9 cellular contexts compared by ENCODE assay signal in the genomic region with DNA sequence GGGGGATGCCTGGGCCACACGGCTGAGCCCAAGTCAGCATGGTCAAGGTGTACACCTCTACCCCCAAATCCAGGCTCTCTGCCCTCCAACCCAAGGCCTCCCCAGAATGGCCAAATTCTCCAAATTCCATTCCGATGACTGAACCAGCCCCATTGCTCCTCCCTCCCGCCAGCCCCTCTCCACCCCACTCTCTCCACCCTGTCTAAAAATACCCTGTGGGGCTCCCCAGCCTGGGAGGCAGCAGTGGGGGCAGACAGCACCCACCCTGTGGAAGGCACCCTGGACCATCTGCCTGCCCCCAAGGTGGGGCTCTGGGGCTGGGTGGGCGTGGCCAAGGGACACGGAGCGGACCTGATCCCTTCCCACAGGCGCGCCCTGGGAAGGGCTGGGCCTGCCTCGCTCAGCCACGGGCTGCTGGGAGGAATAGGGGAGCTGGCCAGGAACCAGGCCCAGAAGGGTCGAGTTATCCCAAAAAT. TPM values are rescaled to one million over a fixed set of nuclear protein-coding genes. Genes with fewer than 3 reads are reported as not detected.
DNase-seq lines count a peak whose midpoint lies in the region; ATAC-seq and TF ChIP-seq lines count a peak whose summit lies in the region.
"Had no signal": no experiment of that assay in that cellular context is flagged by ENCODE, and none has a peak within 500 bp of the region (broad histone marks: within the 10 kb centered on the region; RNA-seq: fewer than 3 reads in every experiment).

No MANE protein-coding gene starts in this region.

- TF ChIP-seq EP300 in transverse colon (IDR thresholded peaks at IDR 0.05; ENCODE audit: low read depth): no peak

- no peaks in the 10 kb centered on the region for H3K27me3 ChIP-seq in HUES6 (ENCODE audit: control insufficient read depth, insufficient read depth, low read length)
- no peaks in the 10 kb centered on the region for H3K27me3 ChIP-seq in liver (ENCODE audit: control insufficient read depth in 4 of 4, insufficient read depth in 4 of 4, low read length in 3 of 4)
- H3K27me3 ChIP-seq in transverse colon: no peaks in the 10 kb centered on the region

- DNase-seq in choroid plexus epithelial cell (ENCODE audit: low read depth) (peak; percentile 46), transverse colon (peak; percentile 77), NCI-H1694 treated with DMSO at 0.1 percent for 48 hours (lab: John Stamatoyannopoulos, UW) (no peak), substantia nigra (lab: John Stamatoyannopoulos, UW) (no peak)

- H3K9ac ChIP-seq in HUES6 (ENCODE audit: low read length) (peak overlapping the region; percentile 95), liver (ENCODE audit: low read depth in 1 of 2, low read length in 2 of 2) (no peak overlapping the region)

- H3K4me1 ChIP-seq in HUES6 (ENCODE audit: control insufficient read depth, insufficient read depth, low read length): peaks cover 51% of the 10 kb centered on the region
- H3K4me1 ChIP-seq in liver (ENCODE audit: control insufficient read depth in 4 of 4, insufficient read depth in 4 of 4, low read length in 3 of 4): peaks cover 0 to 11% (median 6%) of the 10 kb centered on the region in 4 donors
- H3K4me1 ChIP-seq in transverse colon: peaks cover 45 to 58% (median 55%) of the 10 kb centered on the region in 4 donors

- TF ChIP-seq RAD21 in liver (IDR thresholded peaks at IDR 0.05): no peak

- H3K4me3 ChIP-seq in HUES6 (ENCODE audit: low read depth, low read length): peak overlapping the region; percentile 41
- no peak overlapping the region for H3K4me3 ChIP-seq in choroid plexus epithelial cell (ENCODE audit: low read depth, low read length)
- no peak overlapping the region for H3K4me3 ChIP-seq in liver (ENCODE audit: low read depth in 1 of 3, low read length in 3 of 3)
- peak overlapping the region in 3 of 4 donors; percentile 19 to 37 (median 22) for H3K4me3 ChIP-seq in transverse colon

- TF ChIP-seq CTCF in choroid plexus epithelial cell (conservative IDR thresholded peaks at IDR 0.05; ENCODE audit: low read depth, low read length): no peak
- TF ChIP-seq CTCF in liver (IDR thresholded peaks at IDR 0.05; ENCODE audit: low read depth, low read length, missing input control): no peak
- no peak for TF ChIP-seq CTCF in transverse colon (IDR thresholded peaks at IDR 0.05)

- no peak for ATAC-seq in HG02938 (IDR thresholded peaks at IDR 0.05; ENCODE audit: unreplicated experiment)

- WGBS in liver: 77% methylated on average over 11 of the region's 11 CpGs
- 29% methylated on average over 11 of the region's 11 CpGs; no CpG with 5 or more reads in 1 of the 2 donors for whole genome bisulfite sequencing in transverse colon (ENCODE audit: low coverage in 1 of 2), 2 donors

- in situ Hi-C loops in transverse colon (cut with MboI; ENCODE audit: low pct_ligation_motif_present in 1 of 4, low pct_unique_long_range_greater_than_20kb in 1 of 4, low sequenced_read_pairs in 3 of 4): no loop called here

- H3K36me3 ChIP-seq in HUES6 (ENCODE audit: control insufficient read depth, insufficient read depth, low read length): peaks cover 23% of the 10 kb centered on the region
- H3K36me3 ChIP-seq in liver (ENCODE audit: control insufficient read depth in 4 of 4, insufficient read depth in 3 of 4, low read depth in 1 of 4, low read length in 3 of 4): peaks cover 0 to 4% (median 1%) of the 10 kb centered on the region in 4 donors
- H3K36me3 ChIP-seq in transverse colon: no peaks in the 10 kb centered on the region

- H3K9me3 ChIP-seq in HUES6 (ENCODE audit: control insufficient read depth, insufficient read depth, low read depth, low read length) (no peaks in the 10 kb centered on the region), liver (ENCODE audit: control insufficient read depth in 4 of 4, low read length in 3 of 4) (no peaks in the 10 kb centered on the region), transverse colon (no peaks in the 10 kb centered on the region)

- peak overlapping the region; percentile 98 for H3K27ac ChIP-seq in HUES6 (ENCODE audit: low read depth, low read length)
- H3K27ac ChIP-seq in liver (ENCODE audit: low read depth in 1 of 2, low read length in 2 of 2): peak overlapping the region; percentile 10 to 50
- H3K27ac ChIP-seq in transverse colon: peak overlapping the region; percentile 94 to 99 (median 98)
- H3K27ac ChIP-seq in substantia nigra (ENCODE audit: low read depth, low read length, poor library complexity, severe bottlenecking): no peak overlapping the region
- H3K27ac ChIP-seq: HL-60 had no signal

- intact Hi-C loops in transverse colon (cut with DNase I; ENCODE audit: low total_unique reads): no loop called here

- TF ChIP-seq POLR2A in transverse colon (IDR thresholded peaks at IDR 0.05): no peak

TF ChIP-seq in liver, 16 proteins besides CTCF, POLR2A, EP300 and RAD21:
- TF ChIP-seq FOXA1 (IDR thresholded peaks at IDR 0.05) (no peak), HNF4A (conservative IDR thresholded peaks at IDR 0.05) (no peak), YY1 (IDR thresholded peaks at IDR 0.05) (no peak), HNF4G (IDR thresholded peaks at IDR 0.05) (no peak), RXRA (IDR thresholded peaks at IDR 0.05) (no peak), GABPA (IDR thresholded peaks at IDR 0.05 in 1 of 2, conservative IDR thresholded peaks at IDR 0.05 in 1 of 2) (no peak), EGR1 (IDR thresholded peaks at IDR 0.05; ENCODE audit: low read depth in 2 of 2) (no peak), ZBTB33 (IDR thresholded peaks at IDR 0.05) (no peak), JUND (IDR thresholded peaks at IDR 0.05) (no peak), TAF1 (conservative IDR thresholded peaks at IDR 0.05) (no peak), NR2F2 (IDR thresholded peaks at IDR 0.05) (no peak)
- TF ChIP-seq, protein P1, sequence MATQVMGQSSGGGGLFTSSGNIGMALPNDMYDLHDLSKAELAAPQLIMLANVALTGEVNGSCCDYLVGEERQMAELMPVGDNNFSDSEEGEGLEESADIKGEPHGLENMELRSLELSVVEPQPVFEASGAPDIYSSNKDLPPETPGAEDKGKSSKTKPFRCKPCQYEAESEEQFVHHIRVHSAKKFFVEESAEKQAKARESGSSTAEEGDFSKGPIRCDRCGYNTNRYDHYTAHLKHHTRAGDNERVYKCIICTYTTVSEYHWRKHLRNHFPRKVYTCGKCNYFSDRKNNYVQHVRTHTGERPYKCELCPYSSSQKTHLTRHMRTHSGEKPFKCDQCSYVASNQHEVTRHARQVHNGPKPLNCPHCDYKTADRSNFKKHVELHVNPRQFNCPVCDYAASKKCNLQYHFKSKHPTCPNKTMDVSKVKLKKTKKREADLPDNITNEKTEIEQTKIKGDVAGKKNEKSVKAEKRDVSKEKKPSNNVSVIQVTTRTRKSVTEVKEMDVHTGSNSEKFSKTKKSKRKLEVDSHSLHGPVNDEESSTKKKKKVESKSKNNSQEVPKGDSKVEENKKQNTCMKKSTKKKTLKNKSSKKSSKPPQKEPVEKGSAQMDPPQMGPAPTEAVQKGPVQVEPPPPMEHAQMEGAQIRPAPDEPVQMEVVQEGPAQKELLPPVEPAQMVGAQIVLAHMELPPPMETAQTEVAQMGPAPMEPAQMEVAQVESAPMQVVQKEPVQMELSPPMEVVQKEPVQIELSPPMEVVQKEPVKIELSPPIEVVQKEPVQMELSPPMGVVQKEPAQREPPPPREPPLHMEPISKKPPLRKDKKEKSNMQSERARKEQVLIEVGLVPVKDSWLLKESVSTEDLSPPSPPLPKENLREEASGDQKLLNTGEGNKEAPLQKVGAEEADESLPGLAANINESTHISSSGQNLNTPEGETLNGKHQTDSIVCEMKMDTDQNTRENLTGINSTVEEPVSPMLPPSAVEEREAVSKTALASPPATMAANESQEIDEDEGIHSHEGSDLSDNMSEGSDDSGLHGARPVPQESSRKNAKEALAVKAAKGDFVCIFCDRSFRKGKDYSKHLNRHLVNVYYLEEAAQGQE (IDR thresholded peaks at IDR 0.05): no peak
- TF ChIP-seq, protein P2, sequence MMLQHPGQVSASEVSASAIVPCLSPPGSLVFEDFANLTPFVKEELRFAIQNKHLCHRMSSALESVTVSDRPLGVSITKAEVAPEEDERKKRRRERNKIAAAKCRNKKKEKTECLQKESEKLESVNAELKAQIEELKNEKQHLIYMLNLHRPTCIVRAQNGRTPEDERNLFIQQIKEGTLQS (IDR thresholded peaks at IDR 0.05): no peak
- TF ChIP-seq, protein P3, sequence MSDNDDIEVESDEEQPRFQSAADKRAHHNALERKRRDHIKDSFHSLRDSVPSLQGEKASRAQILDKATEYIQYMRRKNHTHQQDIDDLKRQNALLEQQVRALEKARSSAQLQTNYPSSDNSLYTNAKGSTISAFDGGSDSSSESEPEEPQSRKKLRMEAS (IDR thresholded peaks at IDR 0.05): no peak

RNA-seq across cellular contexts. Expression of gene TEAD3, which starts 11.4 kb away (rescaled TPM):
- total RNA-seq in liver: 1 to 10 TPM; 1.9 to 5.8 TPM
- 1 to 10 TPM; 3.3 to 6.8 TPM for polyA plus RNA-seq in liver
- 10 to 100 TPM; 23.0 to 67.7 (median 25.3) TPM for total RNA-seq in transverse colon

RNA-seq across cellular contexts. Expression of gene RPL10A, which starts 17.2 kb away (rescaled TPM):
- total RNA-seq in liver: 1,000 to 10,000 TPM in 1 of 2 donors, 100 to 1,000 TPM in 1; 363 to 1,235 TPM
- 100 to 1,000 TPM; 213 to 694 TPM for polyA plus RNA-seq in liver
- total RNA-seq in transverse colon: 100 to 1,000 TPM; 323 to 991 (median 649) TPM

RNA-seq across cellular contexts. Expression of gene TULP1, which starts 27.3 kb away (rescaled TPM):
- total RNA-seq in liver (not detected), transverse colon (not detected)
- polyA plus RNA-seq in liver: not detected
- total RNA-seq: renal cortical epithelial cell had no signal

RNA-seq across cellular contexts. Expression of gene FANCE, which starts 33.3 kb away (rescaled TPM):
- 1 to 10 TPM in 1 of 2 donors, under 1 TPM in 1; 0.84 to 4.2 TPM for total RNA-seq in liver
- polyA plus RNA-seq in liver: under 1 TPM; 0.11 to 0.74 TPM
- 10 to 100 TPM in 1 of 4 donors, 1 to 10 TPM in 2, under 1 TPM in 1; 0.75 to 30.8 (median 3.8) TPM for total RNA-seq in transverse colon

Comparison
In these comparisons a context has a peak if more than half of its experiments do, and no peak if none do; other contexts are left out.
1. H3K4me3 ChIP-seq: peak in HUES6 (single experiment) and transverse colon (3 of 4); none in choroid plexus epithelial cell (single experiment) and liver (0 of 3).
2. DNase-seq: peak in choroid plexus epithelial cell (single experiment) and transverse colon (single experiment); none in NCI-H1694 treated with DMSO at 0.1 percent for 48 hours (single experiment) and substantia nigra (0 of 49).